In the genomic region with DNA sequence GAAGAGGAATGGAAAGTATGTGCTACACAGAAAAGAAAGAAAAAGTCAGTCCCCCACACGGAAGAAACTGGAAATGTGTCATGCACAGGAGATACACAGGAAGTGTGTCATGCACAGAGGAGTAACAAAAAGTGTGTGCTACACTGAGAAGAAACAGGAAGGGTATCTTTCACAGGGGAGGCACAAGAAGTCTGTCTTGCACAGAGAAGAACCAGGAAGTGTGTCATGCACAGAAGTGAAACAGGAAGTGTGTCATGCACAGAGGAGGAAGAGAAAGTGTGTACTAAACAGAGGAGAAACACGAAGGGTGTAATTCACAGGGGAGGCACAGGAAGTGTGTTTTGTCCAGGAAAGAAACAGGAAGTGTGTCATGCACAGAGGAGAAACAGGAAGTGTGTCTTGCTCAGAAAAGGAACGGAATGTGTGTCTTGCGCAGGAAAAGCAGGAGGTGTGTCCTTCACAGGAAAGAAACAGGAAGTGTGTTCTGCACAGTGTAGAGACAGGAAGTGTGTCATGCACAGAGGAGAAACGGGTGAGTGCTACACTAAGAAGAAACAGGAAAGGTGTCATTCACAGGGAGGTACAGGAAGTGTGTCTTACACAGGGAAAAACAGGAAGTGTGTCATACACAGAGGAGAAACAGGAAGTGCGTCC, we compare ENCODE assay signal across 13 cellular contexts.
DNase-seq lines count a peak whose midpoint lies in the region; ATAC-seq and TF ChIP-seq lines count a peak whose summit lies in the region.
"Had no signal": no experiment of that assay in that cellular context is flagged by ENCODE, and none has a peak within 500 bp of the region (broad histone marks: within the 10 kb centered on the region; RNA-seq: fewer than 3 reads in every experiment).

No MANE protein-coding gene starts in this region.

- CTCF ChIA-PET in activated CD4-positive, alpha-beta T cell treated with anti-CD3 and anti-CD28 coated beads for 36 hours (lab: Charles Lee), result no interaction called here

- no peaks in the 10 kb centered on the region for H3K4me1 Mint-ChIP-seq in activated CD4-positive, alpha-beta T cell treated with anti-CD3 and anti-CD28 coated beads for 36 hours
- no peaks in the 10 kb centered on the region for H3K4me1 Mint-ChIP-seq in natural killer cell
- H3K4me1 Mint-ChIP-seq in stimulated activated effector memory CD8-positive, alpha-beta T cell treated with anti-CD3 and anti-CD28 coated beads, Interleukin-12 subunit alpha, Interleukin-12 subunit beta, amount 100 ng/mL, for 72 hours, result no peaks in the 10 kb centered on the region
- H3K4me1 Mint-ChIP-seq: nephron had no signal

- H3K27ac Mint-ChIP-seq in activated CD4-positive, alpha-beta T cell treated with anti-CD3 and anti-CD28 coated beads for 36 hours, result no peak overlapping the region
- H3K27ac Mint-ChIP-seq in natural killer cell, result no peak overlapping the region
- no peak overlapping the region for H3K27ac Mint-ChIP-seq in stimulated activated effector memory CD8-positive, alpha-beta T cell treated with anti-CD3 and anti-CD28 coated beads, Interleukin-12 subunit alpha, Interleukin-12 subunit beta, amount 100 ng/mL, for 72 hours
- H3K27ac Mint-ChIP-seq: nephron had no signal

- H3K27me3 Mint-ChIP-seq in activated CD4-positive, alpha-beta T cell treated with anti-CD3 and anti-CD28 coated beads for 36 hours, result no peaks in the 10 kb centered on the region
- no peaks in the 10 kb centered on the region for H3K27me3 Mint-ChIP-seq in natural killer cell (ENCODE audit: low read depth in 2 of 2)

- no peaks in the 10 kb centered on the region for H3K36me3 Mint-ChIP-seq in activated CD4-positive, alpha-beta T cell treated with anti-CD3 and anti-CD28 coated beads for 36 hours (ENCODE audit: low read depth)
- H3K36me3 Mint-ChIP-seq in natural killer cell, result no peaks in the 10 kb centered on the region
- no peaks in the 10 kb centered on the region for H3K36me3 Mint-ChIP-seq in stimulated activated effector memory CD8-positive, alpha-beta T cell treated with anti-CD3 and anti-CD28 coated beads, Interleukin-12 subunit alpha, Interleukin-12 subunit beta, amount 100 ng/mL, for 72 hours

- H3K4me3 ChIP-seq in H7 (ENCODE audit: insufficient read depth, low read depth, low read length), result no peak overlapping the region
- H3K4me3 ChIP-seq: A549, SJCRH30, suprapubic skin had no signal

- no peak for TF ChIP-seq CTCF in natural killer cell (IDR thresholded peaks at IDR 0.05)

- no peak overlapping the region for H3K4me3 Mint-ChIP-seq in activated CD4-positive, alpha-beta T cell treated with anti-CD3 and anti-CD28 coated beads for 36 hours
- H3K4me3 Mint-ChIP-seq in natural killer cell, result no peak overlapping the region
- no peak overlapping the region for H3K4me3 Mint-ChIP-seq in stimulated activated effector memory CD8-positive, alpha-beta T cell treated with anti-CD3 and anti-CD28 coated beads, Interleukin-12 subunit alpha, Interleukin-12 subunit beta, amount 100 ng/mL, for 72 hours
- H3K4me3 Mint-ChIP-seq: nephron had no signal

- peak; percentile 75 for ATAC-seq in activated CD4-positive, alpha-beta T cell treated with anti-CD3 and anti-CD28 coated beads for 36 hours
- ATAC-seq in HG03354 (IDR thresholded peaks at IDR 0.05; ENCODE audit: poor library complexity, severe bottlenecking, unreplicated experiment) (peak; percentile 58), natural killer cell (peak; percentile 37 to 77 (median 46)), Right ventricle myocardium superior (ENCODE audit: poor library complexity) (no peak)
- ATAC-seq in stimulated activated effector memory CD8-positive, alpha-beta T cell treated with anti-CD3 and anti-CD28 coated beads, Interleukin-12 subunit alpha, Interleukin-12 subunit beta, amount 100 ng/mL, for 72 hours, result no peak
- ATAC-seq: A549 had no signal

- H3K36me3 ChIP-seq in H7 (replicated peaks; ENCODE audit: control insufficient read depth, insufficient read depth, low read length), result no peaks in the 10 kb centered on the region
- H3K36me3 ChIP-seq: SJCRH30, suprapubic skin had no signal

- POLR2A ChIA-PET in activated CD4-positive, alpha-beta T cell treated with anti-CD3 and anti-CD28 coated beads for 36 hours (lab: Charles Lee), result no interaction called here

- H3K9me3 Mint-ChIP-seq in activated CD4-positive, alpha-beta T cell treated with anti-CD3 and anti-CD28 coated beads for 36 hours (ENCODE audit: low read depth), result peaks cover 4% of the 10 kb centered on the region
- peaks cover 0 to 7% of the 10 kb centered on the region in 2 donors for H3K9me3 Mint-ChIP-seq in natural killer cell
- peaks cover 5% of the 10 kb centered on the region for H3K9me3 Mint-ChIP-seq in stimulated activated effector memory CD8-positive, alpha-beta T cell treated with anti-CD3 and anti-CD28 coated beads, Interleukin-12 subunit alpha, Interleukin-12 subunit beta, amount 100 ng/mL, for 72 hours

- intact Hi-C loops in activated CD4-positive, alpha-beta T cell treated with anti-CD3 and anti-CD28 coated beads for 36 hours (cut with DNase I, micrococcal nuclease), result no loop called here
- intact Hi-C loops in natural killer cell (cut with micrococcal nuclease) (no loop called here), Right ventricle myocardium superior (cut with DNase I) (no loop called here)

- no peak for DNase-seq in activated CD4-positive, alpha-beta T cell treated with anti-CD3 and anti-CD28 coated beads for 36 hours
- DNase-seq in activated CD4-positive, alpha-beta T cell treated with anti-CD3 and anti-CD28 coated beads for 4 hours, result no peak
- DNase-seq in RPMI8226 (peak; percentile 14), natural killer cell (no peak), Right ventricle myocardium superior (no peak), H7 (no peak)
- no peak for DNase-seq in stimulated activated effector memory CD8-positive, alpha-beta T cell treated with anti-CD3 and anti-CD28 coated beads, Interleukin-12 subunit alpha, Interleukin-12 subunit beta, amount 100 ng/mL, for 72 hours (ENCODE audit: low spot score in 2 of 2)
- DNase-seq: NCI-H2171 had no signal

- no peaks in the 10 kb centered on the region for H3K27me3 ChIP-seq in H7 (ENCODE audit: control insufficient read depth, insufficient read depth, low read length)
- H3K27me3 ChIP-seq: SJCRH30, suprapubic skin had no signal

Comparison
In these comparisons a context has a peak if more than half of its experiments do, and no peak if none do; other contexts are left out.
1. ATAC-seq: peak in activated CD4-positive, alpha-beta T cell treated with anti-CD3 and anti-CD28 coated beads for 36 hours (single experiment), HG03354 (single experiment) and natural killer cell (3 of 3); none in stimulated activated effector memory CD8-positive, alpha-beta T cell treated with anti-CD3 and anti-CD28 coated beads, Interleukin-12 subunit alpha, Interleukin-12 subunit beta, amount 100 ng/mL, for 72 hours (single experiment) and Right ventricle myocardium superior (single experiment).